In genomic region chr17:77814091-77814772, GRCh38 we compare ENCODE assay signal across 20 cellular contexts.
"Had no signal": no experiment of that assay in that cellular context is flagged by ENCODE, and none has a peak within 500 bp of the region (broad histone marks: within the 10 kb centered on the region; RNA-seq: fewer than 3 reads in every experiment).

No MANE protein-coding gene starts in this region.

- H3K4me1 ChIP-seq: pancreas, right lobe of liver had no signal

- H3K4me3 ChIP-seq: dorsolateral prefrontal cortex, hepatocyte, left lung, pancreas, right lobe of liver, smooth muscle cell, testis, tibial artery had no signal

- H3K27ac ChIP-seq: dorsolateral prefrontal cortex, hepatocyte, left lung, neutrophil, pancreas, right lobe of liver, testis, tibial artery had no signal

- H3K36me3 ChIP-seq: left lung, neutrophil, pancreas, right lobe of liver, tibial artery had no signal

- H3K27ac Mint-ChIP-seq: stimulated activated memory B cell treated with anti-CD40 and anti-IgM and Interleukin-4, amounts not matched to agents 10 μg/mL and 1 μg/mL and 100 μg/mL, for 72 hours; type B pancreatic cell had no signal

- DNase-seq: effector CD4-positive, alpha-beta T cell; kidney; naive thymus-derived CD8-positive, alpha-beta T cell; retina; stimulated activated CD4-positive, alpha-beta T cell treated with anti-CD3 and anti-CD28 coated beads, Interleukin-2, amount 100 ng/mL, for 24 hours; stimulated activated CD4-positive, alpha-beta T cell treated with anti-CD3 and anti-CD28 coated beads, Interleukin-4, amount 100 ng/mL, for 4 hours; stimulated activated naive CD8-positive, alpha-beta T cell treated with anti-CD3 and anti-CD28 coated beads, Interleukin-15, Interleukin-2, amounts not matched to agents 100 U/mL and 50 U/mL, for 24 hours; substantia nigra; testis had no signal

- H3K36me3 Mint-ChIP-seq: naive thymus-derived CD8-positive, alpha-beta T cell; stimulated activated memory B cell treated with anti-CD40 and anti-IgM and Interleukin-4, amounts not matched to agents 10 μg/mL and 1 μg/mL and 100 μg/mL, for 72 hours; type B pancreatic cell had no signal

- H3K27me3 ChIP-seq: dorsolateral prefrontal cortex, hepatocyte, left lung, neutrophil, pancreas, right lobe of liver, testis, tibial artery had no signal

- ATAC-seq: left lung; naive thymus-derived CD8-positive, alpha-beta T cell; pancreas; right lobe of liver; stimulated activated memory B cell treated with anti-CD40 and anti-IgM and Interleukin-4, amounts not matched to agents 10 μg/mL and 1 μg/mL and 100 μg/mL, for 72 hours; stimulated activated naive CD8-positive, alpha-beta T cell treated with anti-CD3 and anti-CD28 coated beads, Interleukin-15, Interleukin-2, amounts not matched to agents 100 U/mL and 50 U/mL, for 24 hours had no signal

- H3K9me3 Mint-ChIP-seq: naive thymus-derived CD8-positive, alpha-beta T cell; neural crest cell; stimulated activated memory B cell treated with anti-CD40 and anti-IgM and Interleukin-4, amounts not matched to agents 10 μg/mL and 1 μg/mL and 100 μg/mL, for 72 hours had no signal

- H3K4me3 Mint-ChIP-seq: naive thymus-derived CD8-positive, alpha-beta T cell; neural crest cell; stimulated activated memory B cell treated with anti-CD40 and anti-IgM and Interleukin-4, amounts not matched to agents 10 μg/mL and 1 μg/mL and 100 μg/mL, for 72 hours; type B pancreatic cell had no signal

- H3K27me3 Mint-ChIP-seq: naive thymus-derived CD8-positive, alpha-beta T cell had no signal

- H3K9me3 ChIP-seq: left lung, neutrophil, pancreas, right lobe of liver, testis, tibial artery had no signal

- H3K4me1 Mint-ChIP-seq: stimulated activated memory B cell treated with anti-CD40 and anti-IgM and Interleukin-4, amounts not matched to agents 10 μg/mL and 1 μg/mL and 100 μg/mL, for 72 hours had no signal
